Comparison of ENCODE assay signal across 8 cellular contexts in genomic region chr3:44584646-44585501, GRCh38. TPM values are rescaled to one million over a fixed set of nuclear protein-coding genes. Genes with fewer than 3 reads are reported as not detected.
A peak's percentile ranks its signal among the peaks of the same experiment; 100 is the strongest.
DNase-seq lines count a peak whose midpoint lies in the region; ATAC-seq and TF ChIP-seq lines count a peak whose summit lies in the region.

Gene ZNF660 (plus strand): TSS chr3:44584964. CDS start chr3:44594194, 9,230 bp downstream.

- no peak within 1 kb of the TSS for H3K4me3 ChIP-seq in CD4-positive, CD25-positive, alpha-beta regulatory T cell (ENCODE audit: low read depth, low read length)

- TF ChIP-seq CTCF in glutamatergic neuron (IDR thresholded peaks at IDR 0.05; ENCODE audit: partially characterized antibody, unreplicated experiment): no peak
- TF ChIP-seq CTCF in nephron (IDR thresholded peaks at IDR 0.05; ENCODE audit: unreplicated experiment in 3 of 3): no peak

- peaks cover 0 to 12% (median 2%) of the 10 kb centered on the region in 4 donors for H3K4me1 Mint-ChIP-seq in CD4-positive, CD25-positive, alpha-beta regulatory T cell
- H3K4me1 Mint-ChIP-seq in glutamatergic neuron (ENCODE audit: low read depth, unreplicated experiment) (peaks cover 18% of the 10 kb centered on the region), nephron (peaks cover 18% of the 10 kb centered on the region)
- H3K4me1 Mint-ChIP-seq in activated CD4-positive, alpha-beta memory T cell treated with anti-CD3 and anti-CD28 coated beads for 36 hours (ENCODE audit: low read depth): peaks cover 2% of the 10 kb centered on the region

- H3K27me3 ChIP-seq in CD4-positive, CD25-positive, alpha-beta regulatory T cell (ENCODE audit: control insufficient read depth, insufficient read depth, low read length): peaks cover 11% of the 10 kb centered on the region

- H3K27ac ChIP-seq in CD4-positive, CD25-positive, alpha-beta regulatory T cell (ENCODE audit: insufficient read depth, low read length, poor library complexity, severe bottlenecking): no peak within 1 kb of the TSS

- H3K9me3 Mint-ChIP-seq in CD4-positive, CD25-positive, alpha-beta regulatory T cell: peaks cover 2 to 23% (median 15%) of the 10 kb centered on the region in 7 donors
- H3K9me3 Mint-ChIP-seq in glutamatergic neuron (ENCODE audit: unreplicated experiment): peaks cover 11% of the 10 kb centered on the region
- peaks cover 28% of the 10 kb centered on the region for H3K9me3 Mint-ChIP-seq in nephron
- peaks cover 14% of the 10 kb centered on the region for H3K9me3 Mint-ChIP-seq in activated CD4-positive, alpha-beta memory T cell treated with anti-CD3 and anti-CD28 coated beads for 36 hours

- intact Hi-C loops in activated CD4-positive, alpha-beta memory T cell treated with anti-CD3 and anti-CD28 coated beads for 36 hours (cut with micrococcal nuclease): no loop called here

- no peaks in the 10 kb centered on the region for H3K36me3 ChIP-seq in CD4-positive, CD25-positive, alpha-beta regulatory T cell (ENCODE audit: control insufficient read depth, insufficient read depth, low read length)

- POLR2A ChIA-PET in activated CD4-positive, alpha-beta memory T cell treated with anti-CD3 and anti-CD28 coated beads for 36 hours (lab: Charles Lee): no interaction called here

- peak; percentile 14 to 31 for ATAC-seq in CD4-positive, CD25-positive, alpha-beta regulatory T cell (ENCODE audit: low read depth in 2 of 2)
- ATAC-seq in GM19438 (IDR thresholded peaks at IDR 0.05; ENCODE audit: low read depth, unreplicated experiment): peak; percentile 88
- no peak for ATAC-seq in HG02571 (IDR thresholded peaks at IDR 0.05; ENCODE audit: unreplicated experiment)

- H3K36me3 Mint-ChIP-seq in CD4-positive, CD25-positive, alpha-beta regulatory T cell: peaks cover 24% of the 10 kb centered on the region
- peaks cover 38% of the 10 kb centered on the region for H3K36me3 Mint-ChIP-seq in glutamatergic neuron (ENCODE audit: unreplicated experiment)
- H3K36me3 Mint-ChIP-seq in nephron (ENCODE audit: low read depth): peaks cover 79% of the 10 kb centered on the region
- H3K36me3 Mint-ChIP-seq in activated CD4-positive, alpha-beta memory T cell treated with anti-CD3 and anti-CD28 coated beads for 36 hours: peaks cover 15% of the 10 kb centered on the region

- CTCF ChIA-PET in activated CD4-positive, alpha-beta memory T cell treated with anti-CD3 and anti-CD28 coated beads for 36 hours (lab: Charles Lee): no interaction called here

- H3K4me3 Mint-ChIP-seq in CD4-positive, CD25-positive, alpha-beta regulatory T cell: peak within 1 kb of the TSS in 2 of 4 donors; percentile 35 to 65
- peak within 1 kb of the TSS; percentile 98 for H3K4me3 Mint-ChIP-seq in glutamatergic neuron (ENCODE audit: unreplicated experiment)
- H3K4me3 Mint-ChIP-seq in nephron: peak within 1 kb of the TSS; percentile 87 to 94 (median 93)
- no peak within 1 kb of the TSS for H3K4me3 Mint-ChIP-seq in activated CD4-positive, alpha-beta memory T cell treated with anti-CD3 and anti-CD28 coated beads for 36 hours

- peaks cover 44% of the 10 kb centered on the region for H3K27me3 Mint-ChIP-seq in CD4-positive, CD25-positive, alpha-beta regulatory T cell
- H3K27me3 Mint-ChIP-seq in glutamatergic neuron (ENCODE audit: unreplicated experiment) (peaks cover 5% of the 10 kb centered on the region), nephron (ENCODE audit: low read depth) (peaks cover 3% of the 10 kb centered on the region)
- H3K27me3 Mint-ChIP-seq in activated CD4-positive, alpha-beta memory T cell treated with anti-CD3 and anti-CD28 coated beads for 36 hours: peaks cover 45% of the 10 kb centered on the region

- no peak within 1 kb of the TSS for H3K27ac Mint-ChIP-seq in CD4-positive, CD25-positive, alpha-beta regulatory T cell
- H3K27ac Mint-ChIP-seq in glutamatergic neuron (ENCODE audit: unreplicated experiment): peak within 1 kb of the TSS; percentile 99
- peak within 1 kb of the TSS; percentile 92 to 98 (median 98) for H3K27ac Mint-ChIP-seq in nephron
- no peak within 1 kb of the TSS for H3K27ac Mint-ChIP-seq in activated CD4-positive, alpha-beta memory T cell treated with anti-CD3 and anti-CD28 coated beads for 36 hours

- DNase-seq in CD4-positive, CD25-positive, alpha-beta regulatory T cell: no peak
- DNase-seq in NCI-H1436 treated with DMSO at 0.1 percent for 48 hours (lab: John Stamatoyannopoulos, UW) (peak; percentile 14), glutamatergic neuron (peak; percentile 90)
- peak; percentile 54 for DNase-seq in activated CD8-positive, alpha-beta memory T cell treated with anti-CD3 and anti-CD28 coated beads, Interleukin-2, amount 50 U/mL, for 48 hours
- no peak for DNase-seq in activated CD4-positive, alpha-beta memory T cell treated with anti-CD3 and anti-CD28 coated beads for 36 hours

- no peaks in the 10 kb centered on the region for H3K4me1 ChIP-seq in CD4-positive, CD25-positive, alpha-beta regulatory T cell (ENCODE audit: control insufficient read depth, insufficient read depth, low read length, poor library complexity, severe bottlenecking)

- H3K9me3 ChIP-seq in CD4-positive, CD25-positive, alpha-beta regulatory T cell (ENCODE audit: control insufficient read depth in 2 of 2, low read length in 2 of 2): peaks cover 0 to 12% of the 10 kb centered on the region in 2 experiments

RNA-seq across cellular contexts. Expression of gene ZNF660, which starts in this region (rescaled TPM):
- total RNA-seq in CD4-positive, CD25-positive, alpha-beta regulatory T cell: not detected
- polyA plus RNA-seq in CD4-positive, CD25-positive, alpha-beta regulatory T cell: under 1 TPM in 1 of 4 donors, not detected in 3; 0.83 TPM
- 35.4 TPM for total RNA-seq in glutamatergic neuron (ENCODE audit: unreplicated experiment)
- total RNA-seq in activated CD4-positive, alpha-beta memory T cell treated with anti-CD3 and anti-CD28 coated beads for 36 hours: under 1 TPM; 0.07 to 0.10 TPM

Comparison
In these comparisons a context has a peak if more than half of its experiments do, and no peak if none do; other contexts are left out.
1. RNA of gene ZNF660 (total RNA-seq): 35.4 TPM in glutamatergic neuron (single experiment); 0.07 to 0.10 TPM in activated CD4-positive, alpha-beta memory T cell treated with anti-CD3 and anti-CD28 coated beads for 36 hours and not detected in CD4-positive, CD25-positive, alpha-beta regulatory T cell (single experiment); every median in the first group is over 10 times any median in the second.
2. Peak in ATAC-seq in CD4-positive, CD25-positive, alpha-beta regulatory T cell; RNA of the gene not detected or under 1 TPM.
3. DNase-seq: peak in NCI-H1436 treated with DMSO at 0.1 percent for 48 hours (single experiment), activated CD8-positive, alpha-beta memory T cell treated with anti-CD3 and anti-CD28 coated beads, Interleukin-2, amount 50 U/mL, for 48 hours (single experiment) and glutamatergic neuron (single experiment); none in CD4-positive, CD25-positive, alpha-beta regulatory T cell (0 of 3) and activated CD4-positive, alpha-beta memory T cell treated with anti-CD3 and anti-CD28 coated beads for 36 hours (single experiment).
4. H3K27ac Mint-ChIP-seq: peak in glutamatergic neuron (single experiment) and nephron (3 of 3); none in CD4-positive, CD25-positive, alpha-beta regulatory T cell (0 of 3) and activated CD4-positive, alpha-beta memory T cell treated with anti-CD3 and anti-CD28 coated beads for 36 hours (single experiment).